ENCODE assay signal across 1 cellular context in genomic region chr12:12557733-12558132, GRCh38.
TF ChIP-seq lines count a peak whose summit lies in the region.

No MANE protein-coding gene starts in this region.

TF ChIP-seq in H1, 55 proteins besides CTCF, POLR2A, EP300 and RAD21:
- TF ChIP-seq CHD1 (IDR thresholded peaks at IDR 0.05; ENCODE audit: low read depth, low read length) (no peak), SIX5 (IDR thresholded peaks at IDR 0.05; ENCODE audit: low read depth, low read length) (no peak), SRF (IDR thresholded peaks at IDR 0.05; ENCODE audit: low read depth, low read length) (no peak), E2F6 (IDR thresholded peaks at IDR 0.05) (no peak)
